Comparison of ENCODE assay signal across 19 cellular contexts in genomic region chr2:217953011-217953481, GRCh38. TPM values are rescaled to one million over a fixed set of nuclear protein-coding genes. Genes with fewer than 3 reads are reported as not detected.
DNase-seq lines count a peak whose midpoint lies in the region; ATAC-seq, FAIRE-seq and TF ChIP-seq lines count a peak whose summit lies in the region.
"Had no signal": no experiment of that assay in that cellular context is flagged by ENCODE, and none has a peak within 500 bp of the region (broad histone marks: within the 10 kb centered on the region; RNA-seq: fewer than 3 reads in every experiment).

No MANE protein-coding gene starts in this region.

- no peaks in the 10 kb centered on the region for H4K20me1 ChIP-seq in hepatocyte (ENCODE audit: insufficient read depth, poor library complexity, severe bottlenecking)

- TF ChIP-seq CTCF in hepatocyte (IDR thresholded peaks at IDR 0.05; ENCODE audit: poor library complexity), result no peak
- TF ChIP-seq CTCF in prostate gland (IDR thresholded peaks at IDR 0.05), result no peak
- no peak for TF ChIP-seq CTCF in uterus (IDR thresholded peaks at IDR 0.05)

- H3K27me3 ChIP-seq in hepatocyte (no peaks in the 10 kb centered on the region), prostate gland (replicated peaks; ENCODE audit: insufficient read depth) (no peaks in the 10 kb centered on the region), uterus (no peaks in the 10 kb centered on the region)

- no peak overlapping the region for H3K4me2 ChIP-seq in hepatocyte

- H3K27me3 Mint-ChIP-seq in activated naive CD8-positive, alpha-beta T cell treated with anti-CD3 and anti-CD28 coated beads, Interleukin-2, amount 10 ng/mL, durations not matched to agents 7 days and 5 days, result peaks cover 6% of the 10 kb centered on the region
- no peaks in the 10 kb centered on the region for H3K27me3 Mint-ChIP-seq in activated naive CD8-positive, alpha-beta T cell treated with anti-CD3 and anti-CD28 coated beads for 36 hours

- peaks cover 1% of the 10 kb centered on the region for H3K4me1 Mint-ChIP-seq in activated naive CD8-positive, alpha-beta T cell treated with anti-CD3 and anti-CD28 coated beads, Interleukin-2, amount 10 ng/mL, durations not matched to agents 7 days and 5 days
- H3K4me1 Mint-ChIP-seq in activated naive CD8-positive, alpha-beta T cell treated with anti-CD3 and anti-CD28 coated beads for 36 hours, result no peaks in the 10 kb centered on the region

- intact Hi-C loops in prostate gland (cut with DNase I) (no loop called here), uterus (cut with DNase I; ENCODE audit: low total_unique reads) (no loop called here)

- no peak for ATAC-seq in activated naive CD8-positive, alpha-beta T cell treated with anti-CD3 and anti-CD28 coated beads, Interleukin-2, amount 10 ng/mL, durations not matched to agents 7 days and 5 days (ENCODE audit: low read depth)
- ATAC-seq in GM21723 (IDR thresholded peaks at IDR 0.05; ENCODE audit: unreplicated experiment), result no peak
- ATAC-seq: activated CD4-positive, CD25-positive, alpha-beta regulatory T cell treated with anti-CD3 and anti-CD28 coated beads, Interleukin-2, amount 50 U/mL, for 24 hours; CD8-positive, alpha-beta T cell; GM12878; K562; stimulated activated naive CD8-positive, alpha-beta T cell treated with anti-CD3 and anti-CD28 coated beads, Interleukin-15, Interleukin-2, amounts not matched to agents 100 U/mL and 50 U/mL, for 24 hours had no signal

- H2AFZ ChIP-seq in hepatocyte, result no peak overlapping the region

- no peaks in the 10 kb centered on the region for H3K36me3 ChIP-seq in hepatocyte (replicated peaks; ENCODE audit: insufficient read depth, low read depth)
- no peaks in the 10 kb centered on the region for H3K36me3 ChIP-seq in prostate gland
- no peaks in the 10 kb centered on the region for H3K36me3 ChIP-seq in uterus

- FAIRE-seq in RCC 7860 (lab: Jason Lieb, UNC), result no peak
- FAIRE-seq: A204.1, GM12878, K562, small intestine had no signal

- H3K27ac ChIP-seq in hepatocyte, result peak overlapping the region; percentile 15
- peak overlapping the region; percentile 72 to 84 for H3K27ac ChIP-seq in prostate gland
- peak overlapping the region; percentile 91 to 97 for H3K27ac ChIP-seq in uterus
- H3K27ac ChIP-seq: RWPE1 had no signal

- H3K79me2 ChIP-seq in hepatocyte, result peaks cover 8% of the 10 kb centered on the region

- no peak overlapping the region for H3K4me3 Mint-ChIP-seq in activated naive CD8-positive, alpha-beta T cell treated with anti-CD3 and anti-CD28 coated beads, Interleukin-2, amount 10 ng/mL, durations not matched to agents 7 days and 5 days
- no peak overlapping the region for H3K4me3 Mint-ChIP-seq in activated naive CD8-positive, alpha-beta T cell treated with anti-CD3 and anti-CD28 coated beads for 36 hours
- H3K4me3 Mint-ChIP-seq: activated naive CD4-positive, alpha-beta T cell treated with anti-CD3 and anti-CD28 coated beads for 36 hours; CD8-positive, alpha-beta T cell had no signal

- 92% methylated on average over 7 of the region's 7 CpGs for WGBS in hepatocyte (ENCODE audit: low lambda C conversion rate, missing lambda C conversion rate)
- WGBS in prostate gland, result 44% methylated on average over 7 of the region's 7 CpGs

- no peaks in the 10 kb centered on the region for H3K9me3 Mint-ChIP-seq in activated naive CD8-positive, alpha-beta T cell treated with anti-CD3 and anti-CD28 coated beads, Interleukin-2, amount 10 ng/mL, durations not matched to agents 7 days and 5 days
- no peaks in the 10 kb centered on the region for H3K9me3 Mint-ChIP-seq in activated naive CD8-positive, alpha-beta T cell treated with anti-CD3 and anti-CD28 coated beads for 36 hours
- H3K9me3 Mint-ChIP-seq: activated naive CD4-positive, alpha-beta T cell treated with anti-CD3 and anti-CD28 coated beads for 36 hours; CD8-positive, alpha-beta T cell had no signal

- no peak for TF ChIP-seq POLR2A in prostate gland (IDR thresholded peaks at IDR 0.05)
- no peak for TF ChIP-seq POLR2A in uterus (IDR thresholded peaks at IDR 0.05)

- no peaks in the 10 kb centered on the region for H3K9me2 ChIP-seq in hepatocyte (replicated peaks; ENCODE audit: insufficient read depth)

- peaks cover 41% of the 10 kb centered on the region for H3K4me1 ChIP-seq in hepatocyte (ENCODE audit: insufficient read depth)
- H3K4me1 ChIP-seq in prostate gland (replicated peaks), result peaks cover 14% of the 10 kb centered on the region
- H3K4me1 ChIP-seq in uterus, result peaks cover 15 to 41% of the 10 kb centered on the region in 2 donors

- peak; percentile 8 for DNase-seq in activated naive CD8-positive, alpha-beta T cell treated with anti-CD3 and anti-CD28 coated beads, Interleukin-2, amount 10 ng/mL, durations not matched to agents 7 days and 5 days
- DNase-seq in activated naive CD8-positive, alpha-beta T cell treated with anti-CD3 and anti-CD28 coated beads for 36 hours, result no peak
- DNase-seq in hepatocyte (ENCODE audit: low spot score) (no peak), prostate gland (ENCODE audit: low spot score) (no peak), uterus (peak in 1 of 2 donors; percentile 75), RCC 7860 (ENCODE audit: low spot score) (no peak)
- no peak for DNase-seq in central memory CD4-positive, alpha-beta T cell
- DNase-seq: activated naive CD4-positive, alpha-beta T cell treated with anti-CD3 and anti-CD28 coated beads for 36 hours; CD8-positive, alpha-beta T cell; NCI-H1092 treated with DMSO at 0.1 percent for 48 hours; NCI-H2171; small intestine; stimulated activated naive CD8-positive, alpha-beta T cell treated with anti-CD3 and anti-CD28 coated beads, Interleukin-15, Interleukin-2, amounts not matched to agents 100 U/mL and 50 U/mL, for 24 hours had no signal

- no peaks in the 10 kb centered on the region for H3K36me3 Mint-ChIP-seq in activated naive CD8-positive, alpha-beta T cell treated with anti-CD3 and anti-CD28 coated beads, Interleukin-2, amount 10 ng/mL, durations not matched to agents 7 days and 5 days
- no peaks in the 10 kb centered on the region for H3K36me3 Mint-ChIP-seq in activated naive CD8-positive, alpha-beta T cell treated with anti-CD3 and anti-CD28 coated beads for 36 hours
- H3K36me3 Mint-ChIP-seq: CD8-positive, alpha-beta T cell had no signal

- no peak overlapping the region for H3K4me3 ChIP-seq in hepatocyte
- no peak overlapping the region for H3K4me3 ChIP-seq in prostate gland
- H3K4me3 ChIP-seq in uterus, result no peak overlapping the region
- H3K4me3 ChIP-seq: GM12878, K562 had no signal

- no peak overlapping the region for H3K27ac Mint-ChIP-seq in activated naive CD8-positive, alpha-beta T cell treated with anti-CD3 and anti-CD28 coated beads, Interleukin-2, amount 10 ng/mL, durations not matched to agents 7 days and 5 days
- no peak overlapping the region for H3K27ac Mint-ChIP-seq in activated naive CD8-positive, alpha-beta T cell treated with anti-CD3 and anti-CD28 coated beads for 36 hours
- H3K27ac Mint-ChIP-seq: activated naive CD4-positive, alpha-beta T cell treated with anti-CD3 and anti-CD28 coated beads for 36 hours; CD8-positive, alpha-beta T cell had no signal

- H3K9me3 ChIP-seq in hepatocyte (ENCODE audit: low read depth) (no peaks in the 10 kb centered on the region), prostate gland (no peaks in the 10 kb centered on the region), uterus (no peaks in the 10 kb centered on the region)

- POLR2A ChIA-PET in activated naive CD8-positive, alpha-beta T cell treated with anti-CD3 and anti-CD28 coated beads, Interleukin-2, amount 10 ng/mL, durations not matched to agents 7 days and 5 days (lab: Charles Lee), result interaction anchor here (1.0 kb wide), 1 partner anchor 9 kb away, joined by 3 read pairs; no protein-coding TSS in a partner anchor

RNA-seq across cellular contexts. Expression of gene TNS1, which starts 49.7 kb away (rescaled TPM):
- total RNA-seq in activated naive CD8-positive, alpha-beta T cell treated with anti-CD3 and anti-CD28 coated beads, Interleukin-2, amount 10 ng/mL, durations not matched to agents 7 days and 5 days, result 10 to 100 TPM; 15.1 to 21.2 TPM
- 1 to 10 TPM in 1 of 2 experiments, under 1 TPM in 1; 0.89 to 1.4 TPM for total RNA-seq in activated naive CD8-positive, alpha-beta T cell treated with anti-CD3 and anti-CD28 coated beads for 36 hours
- 22.9 and 27.6 TPM in 2 replicates for total RNA-seq in hepatocyte
- 16.2 TPM in 2 replicates for polyA plus RNA-seq in hepatocyte
- total RNA-seq in prostate gland, result 100 to 1,000 TPM; 238 to 659 TPM
- 1,000 to 10,000 TPM in 1 of 4 donors, 100 to 1,000 TPM in 3; 144 to 1,338 (median 313) TPM for total RNA-seq in uterus
- total RNA-seq: CD8-positive, alpha-beta T cell had no signal

Comparison
In these comparisons a context has a peak if more than half of its experiments do, and no peak if none do; other contexts are left out.
1. RNA of gene TNS1, which starts 49.7 kb away (total RNA-seq): 238 to 659 TPM in prostate gland, 144 to 1,338 TPM in uterus, 22.9 to 27.6 TPM in hepatocyte and 15.1 to 21.2 TPM in activated naive CD8-positive, alpha-beta T cell treated with anti-CD3 and anti-CD28 coated beads, Interleukin-2, amount 10 ng/mL, durations not matched to agents 7 days and 5 days; 0.89 to 1.4 TPM in activated naive CD8-positive, alpha-beta T cell treated with anti-CD3 and anti-CD28 coated beads for 36 hours; every median in the first group is over 4 times any median in the second.
2. H3K27ac ChIP-seq: peak in every context shown above with its lines; median percentile 94 in uterus; 78 in prostate gland; 15 in hepatocyte.